In the genomic region with DNA sequence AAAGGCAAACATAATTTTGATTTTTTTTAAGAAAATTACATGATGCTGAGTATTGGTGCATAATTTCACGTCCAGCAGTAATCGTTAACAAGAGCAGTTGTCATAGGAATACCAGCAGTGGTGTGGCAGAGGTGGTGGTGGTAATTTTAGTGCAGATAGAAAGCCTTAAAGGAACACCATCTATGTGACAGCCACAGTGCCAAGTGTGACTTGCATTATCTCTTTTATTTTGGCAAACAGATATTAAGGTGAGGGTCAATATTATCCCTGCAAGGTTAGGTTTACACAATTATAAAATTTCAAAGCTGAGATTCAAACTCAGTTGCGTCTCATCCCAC, we compare ENCODE assay signal across 21 cellular contexts.
"Had no signal": no experiment of that assay in that cellular context is flagged by ENCODE, and none has a peak within 500 bp of the region (broad histone marks: within the 10 kb centered on the region; RNA-seq: fewer than 3 reads in every experiment).

No MANE protein-coding gene starts in this region.

- H3K27me3 ChIP-seq: ascending aorta, breast epithelium, neutrophil, thyroid gland had no signal

- H3K27ac Mint-ChIP-seq: activated CD4-positive, alpha-beta T cell treated with anti-CD3 and anti-CD28 coated beads, Interleukin-2, amount 10 ng/mL, durations not matched to agents 7 days and 5 days; activated naive CD4-positive, alpha-beta T cell treated with anti-CD3 and anti-CD28 coated beads, Interleukin-2, amount 10 ng/mL, durations not matched to agents 7 days and 5 days; mesothelial cell of epicardium; natural killer cell treated with Interleukin-12 subunit alpha and Interleukin-12 subunit beta and Interleukin-15 and Interleukin-18, amount 100 ng/mL, for 72 hours; stimulated activated naive B cell treated with anti-CD40 and anti-IgM and Interleukin-4, amounts not matched to agents 10 μg/mL and 1 μg/mL and 100 μg/mL, for 72 hours had no signal

- ATAC-seq: left lobe of liver; natural killer cell treated with Interleukin-12 subunit alpha and Interleukin-12 subunit beta and Interleukin-15 and Interleukin-18, amount 100 ng/mL, for 72 hours; stimulated activated naive B cell treated with anti-CD40 and anti-IgM and Interleukin-4, amounts not matched to agents 10 μg/mL and 1 μg/mL and 100 μg/mL, for 72 hours had no signal

- H3K4me3 ChIP-seq: ascending aorta, breast epithelium, coronary artery, lung, thyroid gland had no signal

- H3K36me3 Mint-ChIP-seq: activated naive CD4-positive, alpha-beta T cell treated with anti-CD3 and anti-CD28 coated beads, Interleukin-2, amount 10 ng/mL, durations not matched to agents 7 days and 5 days; mesothelial cell of epicardium; stimulated activated naive B cell treated with anti-CD40 and anti-IgM and Interleukin-4, amounts not matched to agents 10 μg/mL and 1 μg/mL and 100 μg/mL, for 72 hours had no signal

- DNase-seq: activated CD4-positive, alpha-beta T cell treated with anti-CD3 and anti-CD28 coated beads, Interleukin-2, amount 10 ng/mL, durations not matched to agents 7 days and 5 days; activated CD8-positive, alpha-beta memory T cell treated with anti-CD3 and anti-CD28 coated beads for 24 hours; activated CD8-positive, alpha-beta memory T cell treated with anti-CD3 and anti-CD28 coated beads, Interleukin-2, amount 50 U/mL, for 48 hours; activated effector memory CD4-positive, alpha-beta T cell treated with Interleukin-2 at 50 U/mL for 16 hours; activated naive CD4-positive, alpha-beta T cell treated with anti-CD3 and anti-CD28 coated beads, Interleukin-2, amount 10 ng/mL, durations not matched to agents 7 days and 5 days; activated T-cell treated with anti-CD3 and anti-CD28 coated beads, Interleukin-2, amount 50 U/mL, for 48 hours; erythroblast; foreskin melanocyte; glutamatergic neuron; hypothalamus; islet precursor cell; stimulated activated naive B cell treated with anti-CD40 and anti-IgM and Interleukin-4, amounts not matched to agents 10 μg/mL and 1 μg/mL and 100 μg/mL, for 72 hours; thyroid gland had no signal

- H3K9me3 ChIP-seq: ascending aorta, breast epithelium, thyroid gland had no signal

- H3K9me3 Mint-ChIP-seq: activated CD4-positive, alpha-beta T cell treated with anti-CD3 and anti-CD28 coated beads, Interleukin-2, amount 10 ng/mL, durations not matched to agents 7 days and 5 days had no signal

- H3K4me1 ChIP-seq: ascending aorta, breast epithelium, thyroid gland had no signal

- H3K4me1 Mint-ChIP-seq: activated CD4-positive, alpha-beta T cell treated with anti-CD3 and anti-CD28 coated beads, Interleukin-2, amount 10 ng/mL, durations not matched to agents 7 days and 5 days; activated naive CD4-positive, alpha-beta T cell treated with anti-CD3 and anti-CD28 coated beads, Interleukin-2, amount 10 ng/mL, durations not matched to agents 7 days and 5 days; mesothelial cell of epicardium; stimulated activated naive B cell treated with anti-CD40 and anti-IgM and Interleukin-4, amounts not matched to agents 10 μg/mL and 1 μg/mL and 100 μg/mL, for 72 hours had no signal

- H3K27me3 Mint-ChIP-seq: activated CD4-positive, alpha-beta T cell treated with anti-CD3 and anti-CD28 coated beads, Interleukin-2, amount 10 ng/mL, durations not matched to agents 7 days and 5 days; activated naive CD4-positive, alpha-beta T cell treated with anti-CD3 and anti-CD28 coated beads, Interleukin-2, amount 10 ng/mL, durations not matched to agents 7 days and 5 days; natural killer cell treated with Interleukin-12 subunit alpha and Interleukin-12 subunit beta and Interleukin-15 and Interleukin-18, amount 100 ng/mL, for 72 hours; stimulated activated naive B cell treated with anti-CD40 and anti-IgM and Interleukin-4, amounts not matched to agents 10 μg/mL and 1 μg/mL and 100 μg/mL, for 72 hours had no signal

- H3K4me3 Mint-ChIP-seq: activated CD4-positive, alpha-beta T cell treated with anti-CD3 and anti-CD28 coated beads, Interleukin-2, amount 10 ng/mL, durations not matched to agents 7 days and 5 days; activated naive CD4-positive, alpha-beta T cell treated with anti-CD3 and anti-CD28 coated beads, Interleukin-2, amount 10 ng/mL, durations not matched to agents 7 days and 5 days; mesothelial cell of epicardium; natural killer cell treated with Interleukin-12 subunit alpha and Interleukin-12 subunit beta and Interleukin-15 and Interleukin-18, amount 100 ng/mL, for 72 hours; stimulated activated naive B cell treated with anti-CD40 and anti-IgM and Interleukin-4, amounts not matched to agents 10 μg/mL and 1 μg/mL and 100 μg/mL, for 72 hours had no signal

- H3K27ac ChIP-seq: ascending aorta, breast epithelium, coronary artery, neutrophil, thyroid gland had no signal

- H3K36me3 ChIP-seq: ascending aorta, breast epithelium, neutrophil, thyroid gland had no signal
